ENCODE assay signal across 1 cellular context in genomic region chr11:33930317-33931021, GRCh38.
TF ChIP-seq lines count a peak whose summit lies in the region.

No MANE protein-coding gene starts in this region.

TF ChIP-seq in IMR-90, 13 proteins besides CTCF, POLR2A, EP300 and RAD21 (continued from another document):
- TF ChIP-seq MXI1 (IDR thresholded peaks at IDR 0.05; ENCODE audit: borderline replicate concordance, low read depth, low read length) = no peak
- no peak for TF ChIP-seq NFE2L2 (IDR thresholded peaks at IDR 0.05; ENCODE audit: low read depth, low read length)
- TF ChIP-seq MAZ (IDR thresholded peaks at IDR 0.05; ENCODE audit: borderline replicate concordance, low read depth, low read length) = no peak
- no peak for TF ChIP-seq CEBPB (IDR thresholded peaks at IDR 0.05; ENCODE audit: low read depth, low read length)
- TF ChIP-seq BHLHE40 (IDR thresholded peaks at IDR 0.05; ENCODE audit: low read depth, low read length) = no peak
- TF ChIP-seq FOS (IDR thresholded peaks at IDR 0.05; ENCODE audit: low read depth, low read length) = no peak
